1 cellular context compared by ENCODE assay signal in genomic region chr22:39206491-39206890, GRCh38.
TF ChIP-seq lines count a peak whose summit lies in the region.

No MANE protein-coding gene starts in this region.

TF ChIP-seq in GM23338, 12 proteins besides CTCF, POLR2A, EP300 and RAD21:
- no peak for TF ChIP-seq CREB1 (CRISPR knock-in tag; IDR thresholded peaks at IDR 0.05; ENCODE audit: low read depth)
- TF ChIP-seq POLR2AphosphoS5 (IDR thresholded peaks at IDR 0.05; ENCODE audit: low read depth), result no peak
- TF ChIP-seq JUNB (IDR thresholded peaks at IDR 0.05; ENCODE audit: unreplicated experiment), result no peak
- TF ChIP-seq ZNF331 (CRISPR knock-in tag; IDR thresholded peaks at IDR 0.05; ENCODE audit: low read depth), result no peak
- TF ChIP-seq NANOG (IDR thresholded peaks at IDR 0.05; ENCODE audit: borderline replicate concordance), result no peak
- TF ChIP-seq, protein P1, sequence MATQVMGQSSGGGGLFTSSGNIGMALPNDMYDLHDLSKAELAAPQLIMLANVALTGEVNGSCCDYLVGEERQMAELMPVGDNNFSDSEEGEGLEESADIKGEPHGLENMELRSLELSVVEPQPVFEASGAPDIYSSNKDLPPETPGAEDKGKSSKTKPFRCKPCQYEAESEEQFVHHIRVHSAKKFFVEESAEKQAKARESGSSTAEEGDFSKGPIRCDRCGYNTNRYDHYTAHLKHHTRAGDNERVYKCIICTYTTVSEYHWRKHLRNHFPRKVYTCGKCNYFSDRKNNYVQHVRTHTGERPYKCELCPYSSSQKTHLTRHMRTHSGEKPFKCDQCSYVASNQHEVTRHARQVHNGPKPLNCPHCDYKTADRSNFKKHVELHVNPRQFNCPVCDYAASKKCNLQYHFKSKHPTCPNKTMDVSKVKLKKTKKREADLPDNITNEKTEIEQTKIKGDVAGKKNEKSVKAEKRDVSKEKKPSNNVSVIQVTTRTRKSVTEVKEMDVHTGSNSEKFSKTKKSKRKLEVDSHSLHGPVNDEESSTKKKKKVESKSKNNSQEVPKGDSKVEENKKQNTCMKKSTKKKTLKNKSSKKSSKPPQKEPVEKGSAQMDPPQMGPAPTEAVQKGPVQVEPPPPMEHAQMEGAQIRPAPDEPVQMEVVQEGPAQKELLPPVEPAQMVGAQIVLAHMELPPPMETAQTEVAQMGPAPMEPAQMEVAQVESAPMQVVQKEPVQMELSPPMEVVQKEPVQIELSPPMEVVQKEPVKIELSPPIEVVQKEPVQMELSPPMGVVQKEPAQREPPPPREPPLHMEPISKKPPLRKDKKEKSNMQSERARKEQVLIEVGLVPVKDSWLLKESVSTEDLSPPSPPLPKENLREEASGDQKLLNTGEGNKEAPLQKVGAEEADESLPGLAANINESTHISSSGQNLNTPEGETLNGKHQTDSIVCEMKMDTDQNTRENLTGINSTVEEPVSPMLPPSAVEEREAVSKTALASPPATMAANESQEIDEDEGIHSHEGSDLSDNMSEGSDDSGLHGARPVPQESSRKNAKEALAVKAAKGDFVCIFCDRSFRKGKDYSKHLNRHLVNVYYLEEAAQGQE (IDR thresholded peaks at IDR 0.05; ENCODE audit: unreplicated experiment), result no peak
- TF ChIP-seq EZH2phosphoT487 (IDR thresholded peaks at IDR 0.05; ENCODE audit: unreplicated experiment), result no peak
- TF ChIP-seq STAT1 (IDR thresholded peaks at IDR 0.05; ENCODE audit: unreplicated experiment), result no peak
- TF ChIP-seq ZNF462 (CRISPR knock-in tag; IDR thresholded peaks at IDR 0.05), result no peak
- TF ChIP-seq EZH2 (IDR thresholded peaks at IDR 0.05; ENCODE audit: low read depth, unreplicated experiment), result no peak
- TF ChIP-seq, protein P2, sequence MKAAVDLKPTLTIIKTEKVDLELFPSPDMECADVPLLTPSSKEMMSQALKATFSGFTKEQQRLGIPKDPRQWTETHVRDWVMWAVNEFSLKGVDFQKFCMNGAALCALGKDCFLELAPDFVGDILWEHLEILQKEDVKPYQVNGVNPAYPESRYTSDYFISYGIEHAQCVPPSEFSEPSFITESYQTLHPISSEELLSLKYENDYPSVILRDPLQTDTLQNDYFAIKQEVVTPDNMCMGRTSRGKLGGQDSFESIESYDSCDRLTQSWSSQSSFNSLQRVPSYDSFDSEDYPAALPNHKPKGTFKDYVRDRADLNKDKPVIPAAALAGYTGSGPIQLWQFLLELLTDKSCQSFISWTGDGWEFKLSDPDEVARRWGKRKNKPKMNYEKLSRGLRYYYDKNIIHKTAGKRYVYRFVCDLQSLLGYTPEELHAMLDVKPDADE (IDR thresholded peaks at IDR 0.05), result no peak
- TF ChIP-seq ZNF114 (CRISPR knock-in tag; IDR thresholded peaks at IDR 0.05), result no peak
TF ChIP-seq in GM23338: peak in this region for 0.
